Comparison of ENCODE assay signal across 1 cellular context in the genomic region with DNA sequence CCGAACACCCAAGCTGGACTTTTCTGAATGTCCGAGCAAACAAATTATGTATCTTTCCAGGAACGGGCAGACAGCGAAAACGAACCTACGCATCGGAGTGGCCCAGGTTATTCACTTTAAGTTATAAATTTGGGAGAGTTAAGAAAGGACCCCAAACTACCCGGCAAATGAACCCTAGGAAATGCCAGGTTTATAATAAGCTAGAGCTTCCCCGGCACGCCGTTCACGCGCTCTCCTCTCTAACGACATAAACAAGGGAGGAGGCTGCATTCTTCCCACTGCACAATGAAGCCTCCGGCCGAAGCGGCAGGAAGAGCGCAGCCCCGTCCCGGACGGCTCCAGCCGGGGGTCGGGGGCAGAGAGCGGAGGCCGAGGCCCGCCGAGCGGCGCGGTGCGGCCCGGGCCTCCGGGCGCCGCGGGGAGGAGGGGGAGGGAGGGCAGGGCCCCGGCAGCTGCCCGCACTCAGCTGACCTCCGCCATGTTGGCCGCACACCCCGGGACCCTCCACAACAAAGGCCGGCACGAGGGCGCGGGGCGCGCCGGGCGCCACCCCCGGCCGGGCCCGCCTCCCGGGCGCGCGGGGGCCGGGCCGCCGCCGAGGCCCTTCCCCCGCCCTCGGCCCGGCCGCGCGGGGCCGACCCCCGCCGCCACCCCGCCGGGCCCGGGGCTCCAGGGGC.
A peak's percentile ranks its signal among the peaks of the same experiment; 100 is the strongest.
TF ChIP-seq lines count a peak whose summit lies in the region.

No MANE protein-coding gene starts in this region.

TF ChIP-seq in K562, 482 proteins besides CTCF, POLR2A, EP300 and RAD21 (continued from another document):
- no peak for TF ChIP-seq ZNF23 (CRISPR knock-in tag; IDR thresholded peaks at IDR 0.05)
- peak; percentile 31 for TF ChIP-seq TBP (optimal IDR thresholded peaks at IDR 0.05; ENCODE audit: low read depth, low read length)
- no peak for TF ChIP-seq ZNF174 (CRISPR knock-in tag; IDR thresholded peaks at IDR 0.05)
- peak; percentile 27 for TF ChIP-seq CCNT2 (IDR thresholded peaks at IDR 0.05; ENCODE audit: borderline replicate concordance, extremely low read depth, insufficient read length, low read depth, low read length)
